In genomic region chr11:116581349-116581748, GRCh38 we compare ENCODE assay signal across 15 cellular contexts.
"Had no signal": no experiment of that assay in that cellular context is flagged by ENCODE, and none has a peak within 500 bp of the region (broad histone marks: within the 10 kb centered on the region; RNA-seq: fewer than 3 reads in every experiment).

No MANE protein-coding gene starts in this region.

- H3K27ac ChIP-seq: gastroesophageal sphincter, prostate gland, skin epidermis, tibial artery, uterus had no signal

- H3K27ac Mint-ChIP-seq: natural killer cell had no signal

- H3K4me3 ChIP-seq: prostate gland, skin epidermis, tibial artery, uterus had no signal

- H3K9me3 ChIP-seq: gastroesophageal sphincter, prostate gland, tibial artery, uterus had no signal

- H3K36me3 ChIP-seq: gastroesophageal sphincter, prostate gland, tibial artery, uterus had no signal

- H3K9me3 Mint-ChIP-seq: natural killer cell had no signal

- ATAC-seq: gastroesophageal sphincter, natural killer cell, right cardiac atrium had no signal

- H3K36me3 Mint-ChIP-seq: natural killer cell had no signal

- H3K4me1 Mint-ChIP-seq: natural killer cell had no signal

- H3K4me1 ChIP-seq: prostate gland had no signal

- H3K4me3 Mint-ChIP-seq: natural killer cell had no signal

- DNase-seq: activated CD4-positive, CD25-positive, alpha-beta regulatory T cell treated with anti-CD3 and anti-CD28 coated beads, Interleukin-2, amount 50 U/mL, for 72 hours; activated naive CD4-positive, alpha-beta T cell treated with anti-CD3 and anti-CD28 coated beads, Interleukin-2, amount 50 U/mL, for 16 hours; kidney glomerular epithelial cell; mesenchymal stem cell; natural killer cell; stimulated activated CD4-positive, alpha-beta T cell treated with anti-CD3 and anti-CD28 coated beads, Interleukin-15, amount 100 ng/mL, for 24 hours; stimulated activated CD4-positive, alpha-beta T cell treated with anti-CD3 and anti-CD28 coated beads, Interleukin-4, amount 100 ng/mL, for 1 hour; stimulated activated naive CD4-positive, alpha-beta T cell; T-helper 9 cell; tibial artery; uterus had no signal
